Comparison of ENCODE assay signal across 1 cellular context in genomic region chr10:124917168-124917938, GRCh38.
A peak's percentile ranks its signal among the peaks of the same experiment; 100 is the strongest.
TF ChIP-seq lines count a peak whose summit lies in the region.

No MANE protein-coding gene starts in this region.

TF ChIP-seq in K562, 482 proteins besides CTCF, POLR2A, EP300 and RAD21 (continued from another document):
- TF ChIP-seq TAF7 (tag; IDR thresholded peaks at IDR 0.05) (no peak), CUX1 (CRISPR knock-in tag; IDR thresholded peaks at IDR 0.05) (no peak), ZNF23 (CRISPR knock-in tag; IDR thresholded peaks at IDR 0.05) (no peak), POLR2G (IDR thresholded peaks at IDR 0.05; ENCODE audit: low read depth, low read length) (no peak), ZBTB9 (CRISPR knock-in tag; IDR thresholded peaks at IDR 0.05) (no peak), HDGF (IDR thresholded peaks at IDR 0.05) (no peak), NR2C2 (CRISPR knock-in tag; IDR thresholded peaks at IDR 0.05) (no peak), NR2C2 (tag; IDR thresholded peaks at IDR 0.05) (0 out of 2 replicates have a peak, but pooled peaks have one; percentile 7), TAF1 (IDR thresholded peaks at IDR 0.05; ENCODE audit: control insufficient read depth, extremely low read depth, insufficient read depth, low read length, severe bottlenecking) (peak; percentile 25), EHMT2 (IDR thresholded peaks at IDR 0.05) (no peak), JUN (IDR thresholded peaks at IDR 0.05; ENCODE audit: borderline replicate concordance, low read depth, low read length) (no peak), JUN (CRISPR knock-in tag; IDR thresholded peaks at IDR 0.05; ENCODE audit: borderline replicate concordance) (no peak), MLLT1 (IDR thresholded peaks at IDR 0.05) (peak in 1 of 2 experiments; percentile 32; a peak in 1 of 4 replicates), EWSR1 (IDR thresholded peaks at IDR 0.05; ENCODE audit: borderline replicate concordance, low read depth, partially characterized antibody) (no peak), ZNF644 (tag; IDR thresholded peaks at IDR 0.05; ENCODE audit: low read depth) (no peak)
